1 cellular context compared by ENCODE assay signal in genomic region chr12:120470150-120470817, GRCh38.
TF ChIP-seq lines count a peak whose summit lies in the region.

No MANE protein-coding gene starts in this region.

TF ChIP-seq in H1, 55 proteins besides CTCF, POLR2A, EP300 and RAD21:
- no peak for TF ChIP-seq KDM4A (IDR thresholded peaks at IDR 0.05; ENCODE audit: low read depth, low read length, severe bottlenecking)
- no peak for TF ChIP-seq CREB1 (IDR thresholded peaks at IDR 0.05)
- TF ChIP-seq ATF2 (IDR thresholded peaks at IDR 0.05; ENCODE audit: low read length) = 0 out of 2 replicates have a peak, but pooled peaks have one; percentile 41
- TF ChIP-seq HDAC2 (IDR thresholded peaks at IDR 0.05; ENCODE audit: borderline replicate concordance in 1 of 2, low read depth in 2 of 2, low read length in 2 of 2) = no peak
- TF ChIP-seq CHD7 (IDR thresholded peaks at IDR 0.05; ENCODE audit: insufficient replicate concordance, low read length) = no peak
- no peak for TF ChIP-seq SAP30 (IDR thresholded peaks at IDR 0.05; ENCODE audit: insufficient read depth, insufficient replicate concordance, low read length)
TF ChIP-seq in H1: peak in this region for 1.
